ENCODE assay signal across 27 cellular contexts in genomic region chr4:162245051-162245450, GRCh38.
"Had no signal": no experiment of that assay in that cellular context is flagged by ENCODE, and none has a peak within 500 bp of the region (broad histone marks: within the 10 kb centered on the region; RNA-seq: fewer than 3 reads in every experiment).

No MANE protein-coding gene starts in this region.

- H3K9me3 ChIP-seq: body of pancreas, MG63, Peyer's patch, SJSA1, SK-N-SH had no signal

- ATAC-seq: activated CD4-positive, alpha-beta T cell treated with anti-CD3 and anti-CD28 coated beads for 36 hours; activated CD8-positive, alpha-beta T cell treated with anti-CD3 and anti-CD28 coated beads, Interleukin-2, amount 10 ng/mL, durations not matched to agents 7 days and 5 days; body of pancreas had no signal

- FAIRE-seq: astrocyte, TTC549 had no signal

- H3K4me3 ChIP-seq: body of pancreas, breast epithelium, MG63, Peyer's patch, SJSA1 had no signal

- H3K9ac ChIP-seq: SK-N-SH had no signal

- DNase-seq: activated CD4-positive, alpha-beta T cell treated with anti-CD3 and anti-CD28 coated beads for 36 hours; activated CD4-positive, alpha-beta T cell treated with anti-CD3 and anti-CD28 coated beads, Interleukin-2, amount 10 ng/mL, durations not matched to agents 7 days and 5 days; activated CD4-positive, alpha-beta T cell treated with anti-CD3 and anti-CD28 coated beads, Interleukin-2, amount 50 U/mL, for 48 hours; activated CD8-positive, alpha-beta T cell treated with anti-CD3 and anti-CD28 coated beads, Interleukin-2, amount 10 ng/mL, durations not matched to agents 7 days and 5 days; activated gamma-delta T cell; activated naive CD4-positive, alpha-beta T cell treated with Interleukin-2 at 50 U/mL for 16 hours; activated naive CD8-positive, alpha-beta T cell treated with anti-CD3 and anti-CD28 coated beads, Interleukin-2, amount 10 ng/mL, durations not matched to agents 7 days and 5 days; activated T-cell treated with anti-CD3 and anti-CD28 coated beads, Interleukin-2, amount 50 U/mL, for 24 hours; body of pancreas; Kasumi-1; MG63; NCI-H1048; NCI-H1105 treated with DMSO at 0.1 percent for 48 hours; NCI-H1436 treated with DMSO at 0.1 percent for 48 hours; NCI-H1694 treated with DMSO at 0.1 percent for 48 hours; NCI-H2029; NCI-H345; NCI-H524 treated with DMSO at 0.1 percent for 48 hours; NK-92 treated with Interleukin-12 subunit alpha and Interleukin-12 subunit beta, amount 100 ng/mL, for 24 hours; Peyer's patch; RPMI8226; SHP77 treated with DMSO at 0.1 percent for 48 hours; SK-N-SH had no signal

- H3K27me3 ChIP-seq: body of pancreas, breast epithelium, MG63, Peyer's patch, SJSA1 had no signal

- H3K27ac ChIP-seq: body of pancreas, breast epithelium, Peyer's patch, SJSA1 had no signal

- H3K36me3 ChIP-seq: breast epithelium, MG63, Peyer's patch, SJSA1 had no signal

- H3K4me2 ChIP-seq: SK-N-SH had no signal

- H3K4me1 ChIP-seq: breast epithelium, Peyer's patch, SJSA1 had no signal
